In the genomic region with DNA sequence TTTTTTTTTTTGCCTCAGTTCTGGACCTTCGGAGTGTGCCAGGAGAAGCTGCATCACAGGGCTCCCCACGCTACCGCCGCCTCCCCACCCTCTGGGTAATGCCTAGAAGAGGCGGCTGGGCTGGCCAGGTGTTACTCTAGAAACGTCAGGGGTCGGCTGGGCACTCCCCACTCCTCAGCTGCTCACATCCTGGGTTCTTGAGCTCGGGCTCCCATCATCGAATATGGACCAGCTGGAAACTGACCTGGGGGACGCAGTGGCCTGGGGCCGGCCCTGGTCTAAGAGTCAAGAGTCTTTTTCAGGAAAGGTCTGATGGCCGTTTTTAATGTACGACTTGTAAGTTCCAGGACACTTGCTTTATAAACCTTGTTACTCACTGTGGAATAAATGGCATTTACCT, we compare ENCODE assay signal across 21 cellular contexts.
"Had no signal": no experiment of that assay in that cellular context is flagged by ENCODE, and none has a peak within 500 bp of the region (broad histone marks: within the 10 kb centered on the region; RNA-seq: fewer than 3 reads in every experiment).

No MANE protein-coding gene starts in this region.

- H3K4me3 ChIP-seq: dorsolateral prefrontal cortex, left ventricle myocardium inferior, mucosa of descending colon, prostate gland, SJCRH30, skin epidermis, thoracic aorta had no signal

- H3K27ac Mint-ChIP-seq: activated CD4-positive, alpha-beta memory T cell treated with anti-CD3 and anti-CD28 coated beads for 36 hours; activated CD4-positive, alpha-beta T cell treated with anti-CD3 and anti-CD28 coated beads for 36 hours; activated naive CD8-positive, alpha-beta T cell treated with anti-CD3 and anti-CD28 coated beads for 36 hours; activated T-cell treated with anti-CD3 and anti-CD28 coated beads, Interleukin-2, amount 50 U/mL, for 72 hours; memory B cell; naive B cell; stimulated activated effector memory CD8-positive, alpha-beta T cell treated with anti-CD3 and anti-CD28 coated beads, Interleukin-12 subunit alpha, Interleukin-12 subunit beta, amount 100 ng/mL, for 72 hours had no signal

- H3K27me3 ChIP-seq: SJCRH30 had no signal

- DNase-seq: activated CD4-positive, alpha-beta memory T cell treated with anti-CD3 and anti-CD28 coated beads for 36 hours; activated CD4-positive, alpha-beta T cell treated with anti-CD3 and anti-CD28 coated beads for 36 hours; activated naive CD8-positive, alpha-beta T cell treated with anti-CD3 and anti-CD28 coated beads for 36 hours; activated T-cell treated with anti-CD3 and anti-CD28 coated beads, Interleukin-2, amount 50 U/mL, for 72 hours; amygdala; erythroblast; left ventricle myocardium inferior; mucosa of descending colon; naive B cell; right cardiac atrium; SJCRH30; stimulated activated CD4-positive, alpha-beta T cell treated with anti-CD3 and anti-CD28 coated beads, Interleukin-15, amount 100 ng/mL, for 24 hours; stimulated activated CD4-positive, alpha-beta T cell treated with anti-CD3 and anti-CD28 coated beads, Interleukin-2, amount 100 ng/mL, for 48 hours; SW 1271 had no signal

- H3K9me3 Mint-ChIP-seq: activated CD4-positive, alpha-beta memory T cell treated with anti-CD3 and anti-CD28 coated beads for 36 hours; activated naive CD8-positive, alpha-beta T cell treated with anti-CD3 and anti-CD28 coated beads for 36 hours; activated T-cell treated with anti-CD3 and anti-CD28 coated beads, Interleukin-2, amount 50 U/mL, for 72 hours; stimulated activated effector memory CD8-positive, alpha-beta T cell treated with anti-CD3 and anti-CD28 coated beads, Interleukin-12 subunit alpha, Interleukin-12 subunit beta, amount 100 ng/mL, for 72 hours had no signal

- ATAC-seq: activated CD4-positive, alpha-beta T cell treated with anti-CD3 and anti-CD28 coated beads for 36 hours; activated T-cell treated with anti-CD3 and anti-CD28 coated beads, Interleukin-2, amount 50 U/mL, for 72 hours; mucosa of descending colon; right cardiac atrium; stimulated activated effector memory CD8-positive, alpha-beta T cell treated with anti-CD3 and anti-CD28 coated beads, Interleukin-12 subunit alpha, Interleukin-12 subunit beta, amount 100 ng/mL, for 72 hours had no signal

- H3K4me3 Mint-ChIP-seq: activated CD4-positive, alpha-beta memory T cell treated with anti-CD3 and anti-CD28 coated beads for 36 hours; activated CD4-positive, alpha-beta T cell treated with anti-CD3 and anti-CD28 coated beads for 36 hours; activated naive CD8-positive, alpha-beta T cell treated with anti-CD3 and anti-CD28 coated beads for 36 hours; activated T-cell treated with anti-CD3 and anti-CD28 coated beads, Interleukin-2, amount 50 U/mL, for 72 hours; memory B cell; naive B cell; neural crest cell; stimulated activated effector memory CD8-positive, alpha-beta T cell treated with anti-CD3 and anti-CD28 coated beads, Interleukin-12 subunit alpha, Interleukin-12 subunit beta, amount 100 ng/mL, for 72 hours had no signal

- H3K27ac ChIP-seq: dorsolateral prefrontal cortex, left ventricle myocardium inferior, prostate gland, SJCRH30, skin epidermis, thoracic aorta had no signal

- H3K36me3 ChIP-seq: left ventricle myocardium inferior, prostate gland, SJCRH30, thoracic aorta had no signal

- H3K4me1 ChIP-seq: left ventricle myocardium inferior, SJCRH30 had no signal

- H3K36me3 Mint-ChIP-seq: activated CD4-positive, alpha-beta memory T cell treated with anti-CD3 and anti-CD28 coated beads for 36 hours; activated naive CD8-positive, alpha-beta T cell treated with anti-CD3 and anti-CD28 coated beads for 36 hours; naive B cell; stimulated activated effector memory CD8-positive, alpha-beta T cell treated with anti-CD3 and anti-CD28 coated beads, Interleukin-12 subunit alpha, Interleukin-12 subunit beta, amount 100 ng/mL, for 72 hours had no signal

- H3K9me3 ChIP-seq: mucosa of descending colon, prostate gland, SJCRH30, thoracic aorta had no signal

- H3K4me1 Mint-ChIP-seq: activated CD4-positive, alpha-beta T cell treated with anti-CD3 and anti-CD28 coated beads for 36 hours; activated naive CD8-positive, alpha-beta T cell treated with anti-CD3 and anti-CD28 coated beads for 36 hours; memory B cell; naive B cell; stimulated activated effector memory CD8-positive, alpha-beta T cell treated with anti-CD3 and anti-CD28 coated beads, Interleukin-12 subunit alpha, Interleukin-12 subunit beta, amount 100 ng/mL, for 72 hours had no signal
